ENCODE assay signal across 8 cellular contexts in the genomic region with DNA sequence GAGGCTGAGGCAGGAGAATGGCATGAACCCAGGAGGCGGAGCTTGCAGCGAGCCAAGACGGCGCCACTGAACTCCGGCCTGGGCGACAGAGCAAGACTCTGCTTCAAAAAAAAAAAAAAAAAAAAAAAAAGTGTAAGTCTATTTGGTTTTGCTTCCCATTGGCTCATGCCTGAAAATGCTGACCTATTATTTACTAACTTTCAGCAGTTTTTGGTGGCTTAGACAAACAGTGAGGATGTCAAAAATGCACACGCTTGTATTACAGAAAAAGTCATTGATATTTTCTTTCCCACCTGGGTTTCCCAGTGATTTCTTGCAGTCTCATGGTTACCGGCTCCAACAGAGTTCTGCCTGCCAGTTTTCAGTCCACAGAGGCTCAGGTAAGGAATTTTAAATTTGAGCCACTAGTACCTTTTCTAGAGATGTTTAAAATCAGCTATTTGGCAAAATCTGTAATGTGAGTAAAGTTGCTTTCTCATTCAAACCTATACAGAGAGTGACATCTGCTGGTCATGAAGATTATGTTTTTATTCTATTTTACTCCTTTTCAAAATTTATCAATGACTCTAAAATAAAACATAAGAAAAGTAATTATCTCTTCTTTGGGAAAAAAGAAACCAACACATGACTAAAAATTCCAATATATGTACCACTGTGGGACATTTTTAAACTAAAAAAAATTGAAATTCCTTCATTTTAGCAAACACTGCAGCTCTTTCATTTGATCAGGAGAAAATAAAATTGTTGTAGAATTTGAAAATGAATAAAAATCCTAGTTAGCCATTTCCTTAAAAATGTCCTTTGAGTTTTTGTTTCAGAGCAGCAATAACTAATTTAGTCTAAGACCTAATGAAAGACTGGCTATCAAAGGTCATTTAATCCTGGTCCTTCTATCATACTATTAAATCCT. TPM values are rescaled to one million over a fixed set of nuclear protein-coding genes. Genes with fewer than 3 reads are reported as not detected.
DNase-seq lines count a peak whose midpoint lies in the region; ATAC-seq and TF ChIP-seq lines count a peak whose summit lies in the region.

No MANE protein-coding gene starts in this region.

- no peaks in the 10 kb centered on the region for H3K27me3 Mint-ChIP-seq in neural crest cell (ENCODE audit: low read depth)
- H3K27me3 Mint-ChIP-seq in activated T-helper 17 cell treated with anti-CD3 and anti-CD28 coated beads, Interleukin-2, amount 50 U/mL, for 72 hours = no peaks in the 10 kb centered on the region

- in situ Hi-C loops in G401 (cut with HindIII; ENCODE audit: low sequenced_read_pairs) = no loop called here

- peaks cover 17% of the 10 kb centered on the region for H3K9me3 Mint-ChIP-seq in neural crest cell
- peaks cover 12% of the 10 kb centered on the region for H3K9me3 Mint-ChIP-seq in activated T-helper 17 cell treated with anti-CD3 and anti-CD28 coated beads, Interleukin-2, amount 50 U/mL, for 72 hours

- ATAC-seq in activated T-helper 17 cell treated with anti-CD3 and anti-CD28 coated beads, Interleukin-2, amount 50 U/mL, for 72 hours (replicated peaks) = no peak
- ATAC-seq in GM18870 (IDR thresholded peaks at IDR 0.05; ENCODE audit: unreplicated experiment) = no peak

- peak; percentile 61; the same call in 1 of the 2 replicates for TF ChIP-seq CTCF in LNCAP (IDR thresholded peaks at IDR 0.05)
- peak; percentile 77 for TF ChIP-seq CTCF in neural crest cell (conservative IDR thresholded peaks at IDR 0.05)

- peaks cover 12% of the 10 kb centered on the region for H3K4me1 Mint-ChIP-seq in neural crest cell
- no peaks in the 10 kb centered on the region for H3K4me1 Mint-ChIP-seq in activated T-helper 17 cell treated with anti-CD3 and anti-CD28 coated beads, Interleukin-2, amount 50 U/mL, for 72 hours

- H3K27ac Mint-ChIP-seq in neural crest cell (ENCODE audit: unreplicated experiment) = no peak overlapping the region
- H3K27ac Mint-ChIP-seq in activated T-helper 17 cell treated with anti-CD3 and anti-CD28 coated beads, Interleukin-2, amount 50 U/mL, for 72 hours = no peak overlapping the region

- DNase-seq in G401 (ENCODE audit: low spot score) (peak; percentile 63), neural crest cell (ENCODE audit: low read depth, low spot score) (no peak), occipital lobe (lab: John Stamatoyannopoulos, UW) (no peak), anterior cingulate cortex (lab: John Stamatoyannopoulos, UW) (no peak)
- peak; percentile 5 for DNase-seq in central memory CD4-positive, alpha-beta T cell

- H3K36me3 Mint-ChIP-seq in neural crest cell (ENCODE audit: low read depth) = peaks cover 27% of the 10 kb centered on the region
- no peaks in the 10 kb centered on the region for H3K36me3 Mint-ChIP-seq in activated T-helper 17 cell treated with anti-CD3 and anti-CD28 coated beads, Interleukin-2, amount 50 U/mL, for 72 hours (ENCODE audit: low read depth)

- no peak overlapping the region for H3K4me3 Mint-ChIP-seq in neural crest cell
- no peak overlapping the region for H3K4me3 Mint-ChIP-seq in activated T-helper 17 cell treated with anti-CD3 and anti-CD28 coated beads, Interleukin-2, amount 50 U/mL, for 72 hours

RNA-seq across cellular contexts. Expression of a gene that starts 8.8 kb away (rescaled TPM):
- 4.9 and 5.2 TPM in 2 replicates for total RNA-seq in G401 (2014; rRNA removed; shearing (Covaris generic))
- 9.1 and 9.6 TPM in 2 replicates for total RNA-seq in neural crest cell
- total RNA-seq in occipital lobe = 37.6 TPM
- total RNA-seq in activated T-helper 17 cell treated with anti-CD3 and anti-CD28 coated beads, Interleukin-2, amount 50 U/mL, for 72 hours = 1 to 10 TPM in 1 of 2 donors, under 1 TPM in 1; 0.69 to 3.5 TPM

RNA-seq across cellular contexts. Expression of a gene that starts 20.6 kb away (rescaled TPM):
- not detected in 2 replicates for total RNA-seq in G401 (2014; rRNA removed; shearing (Covaris generic))
- total RNA-seq in neural crest cell (0.42 and 0.43 TPM in 2 replicates), occipital lobe (3.1 TPM)
- not detected for total RNA-seq in activated T-helper 17 cell treated with anti-CD3 and anti-CD28 coated beads, Interleukin-2, amount 50 U/mL, for 72 hours

RNA-seq across cellular contexts. Expression of a gene that starts 27.8 kb away (rescaled TPM):
- total RNA-seq in G401 (2014; rRNA removed; shearing (Covaris generic)) = 42.8 and 59.6 TPM in 2 replicates
- total RNA-seq in neural crest cell = 26.2 and 27.1 TPM in 2 replicates
- 46.3 TPM for total RNA-seq in occipital lobe
- 10 to 100 TPM; 33.2 to 53.7 TPM for total RNA-seq in activated T-helper 17 cell treated with anti-CD3 and anti-CD28 coated beads, Interleukin-2, amount 50 U/mL, for 72 hours

RNA-seq across cellular contexts. Expression of a gene that starts 30.6 kb away (rescaled TPM):
- 403 and 415 TPM in 2 replicates for total RNA-seq in G401 (2014; rRNA removed; shearing (Covaris generic))
- total RNA-seq in neural crest cell (157 and 167 TPM in 2 replicates), occipital lobe (10.8 TPM)
- 100 to 1,000 TPM; 172 to 221 TPM for total RNA-seq in activated T-helper 17 cell treated with anti-CD3 and anti-CD28 coated beads, Interleukin-2, amount 50 U/mL, for 72 hours

Comparison
In these comparisons a context has a peak if more than half of its experiments do, and no peak if none do; other contexts are left out.
1. DNase-seq: peak in G401 (single experiment) and central memory CD4-positive, alpha-beta T cell (single experiment); none in neural crest cell (single experiment), occipital lobe (single experiment) and anterior cingulate cortex (0 of 58).